In genomic region chr11:26860411-26860810, GRCh38 we compare ENCODE assay signal across 12 cellular contexts.
"Had no signal": no experiment of that assay in that cellular context is flagged by ENCODE, and none has a peak within 500 bp of the region (broad histone marks: within the 10 kb centered on the region; RNA-seq: fewer than 3 reads in every experiment).

No MANE protein-coding gene starts in this region.

- H3K4me3 ChIP-seq: dorsolateral prefrontal cortex, gastroesophageal sphincter, tibial artery had no signal

- H3K36me3 ChIP-seq: gastroesophageal sphincter, tibial artery had no signal

- H3K27me3 ChIP-seq: dorsolateral prefrontal cortex, gastroesophageal sphincter, tibial artery had no signal

- ATAC-seq: gastroesophageal sphincter, left ventricle myocardium superior, WTC11 had no signal

- H3K4me1 ChIP-seq: gastroesophageal sphincter had no signal

- DNase-seq: activated CD4-positive, alpha-beta memory T cell treated with anti-CD3 and anti-CD28 coated beads for 36 hours; activated CD4-positive, alpha-beta T cell treated with anti-CD3 and anti-CD28 coated beads for 4 hours; activated T-cell treated with anti-CD3 and anti-CD28 coated beads for 4 hours; amniotic stem cell; dorsolateral prefrontal cortex; left ventricle myocardium superior; occipital lobe; retina; stimulated activated naive CD4-positive, alpha-beta T cell; tibial artery had no signal

- H3K27ac ChIP-seq: dorsolateral prefrontal cortex, gastroesophageal sphincter, tibial artery had no signal

- H3K9me3 ChIP-seq: gastroesophageal sphincter, tibial artery had no signal
